ENCODE assay signal across 10 cellular contexts in genomic region chr3:138890555-138891187, GRCh38. TPM values are rescaled to one million over a fixed set of nuclear protein-coding genes. Genes with fewer than 3 reads are reported as not detected.
A peak's percentile ranks its signal among the peaks of the same experiment; 100 is the strongest.
DNase-seq lines count a peak whose midpoint lies in the region; ATAC-seq and TF ChIP-seq lines count a peak whose summit lies in the region.
"Had no signal": no experiment of that assay in that cellular context is flagged by ENCODE, and none has a peak within 500 bp of the region (broad histone marks: within the 10 kb centered on the region; RNA-seq: fewer than 3 reads in every experiment).

No MANE protein-coding gene starts in this region.

- no peaks in the 10 kb centered on the region for H3K27me3 ChIP-seq in mammary epithelial cell (ENCODE audit: insufficient read depth, low read length)

- intact Hi-C loops in activated B cell treated with CpG ODN at 0.5 μM for 24 hours (cut with micrococcal nuclease) (loop anchor here (1.0 to 2.0 kb wide), 2 partner anchors 56 to 296 kb away; partner anchors contain the start of genes CEP70 and PIK3CB), mammary epithelial cell (cut with micrococcal nuclease) (no loop called here), Calu3 (cut with micrococcal nuclease; ENCODE audit: unreplicated experiment) (no loop called here)

- H3K4me1 Mint-ChIP-seq in activated B cell treated with CpG ODN at 0.5 μM for 24 hours, result peaks cover 12% of the 10 kb centered on the region
- peaks cover 12% of the 10 kb centered on the region for H3K4me1 Mint-ChIP-seq in Calu3 (ENCODE audit: low read depth, unreplicated experiment)

- POLR2A ChIA-PET in activated B cell treated with CpG ODN at 0.5 μM for 24 hours (lab: Charles Lee), result interaction anchor here (0.6 to 0.8 kb wide), 2 partner anchors 14 to 25 kb away, joined by 6 to 9 read pairs; no protein-coding TSS in a partner anchor

- DNase-seq in CD1c-positive myeloid dendritic cell (ENCODE audit: extremely low spot score) (peak; percentile 90), activated B cell treated with CpG ODN at 0.5 μM for 24 hours (no peak), NCI-H1105 treated with DMSO at 0.1 percent for 48 hours (lab: John Stamatoyannopoulos, UW) (no peak), NCI-H510A (lab: John Stamatoyannopoulos, UW) (no peak), mammary epithelial cell (no peak), Calu3 (no peak)
- DNase-seq: NCI-H1694 treated with DMSO at 0.1 percent for 48 hours had no signal

- no TSS peak for BruUV-seq in mammary epithelial cell (replicated peaks; lab: Mats Ljungman, UMichigan)
- BruUV-seq in Calu3 (replicated peaks; lab: Mats Ljungman, UMichigan), result no TSS peak

- ATAC-seq in GM21381 (IDR thresholded peaks at IDR 0.05; ENCODE audit: unreplicated experiment), result peak; percentile 77
- ATAC-seq in HG03469 (IDR thresholded peaks at IDR 0.05; ENCODE audit: unreplicated experiment), result peak; percentile 71
- ATAC-seq in activated B cell treated with CpG ODN at 0.5 μM for 24 hours (ENCODE audit: low read depth), result peak; percentile 82

- dilution Hi-C loops in mammary epithelial cell (cut with HindIII; ENCODE audit: low sequenced_read_pairs), result no loop called here

- no peak overlapping the region for H3K27ac ChIP-seq in mammary epithelial cell (ENCODE audit: insufficient read depth, low read depth, low read length)

- H2AFZ ChIP-seq in mammary epithelial cell (ENCODE audit: low read depth, low read length), result no peak overlapping the region

- H3K9me3 ChIP-seq in mammary epithelial cell (replicated peaks; ENCODE audit: insufficient read depth, low read length), result no peaks in the 10 kb centered on the region

- H3K36me3 Mint-ChIP-seq in activated B cell treated with CpG ODN at 0.5 μM for 24 hours (ENCODE audit: low read depth), result no peaks in the 10 kb centered on the region
- H3K36me3 Mint-ChIP-seq in Calu3 (ENCODE audit: insufficient read depth, unreplicated experiment), result no peaks in the 10 kb centered on the region

- H3K27me3 Mint-ChIP-seq in activated B cell treated with CpG ODN at 0.5 μM for 24 hours, result no peaks in the 10 kb centered on the region
- H3K27me3 Mint-ChIP-seq in Calu3 (ENCODE audit: unreplicated experiment), result no peaks in the 10 kb centered on the region

- no peak overlapping the region for H3K4me3 ChIP-seq in mammary epithelial cell (replicated peaks in 1 of 3; ENCODE audit: insufficient read depth in 1 of 3, low read depth in 2 of 3, low read length in 3 of 3)

- H3K4me3 Mint-ChIP-seq in activated B cell treated with CpG ODN at 0.5 μM for 24 hours, result peak overlapping the region; percentile 13
- no peak overlapping the region for H3K4me3 Mint-ChIP-seq in Calu3 (ENCODE audit: low read depth, unreplicated experiment)
- H3K4me3 Mint-ChIP-seq: T-helper 1 cell treated with Interleukin-12 subunit alpha and Interleukin-12 subunit beta and Interleukin-4 antibody, amounts not matched to agents 30 μg/mL and 1 μg/mL, for 36 hours had no signal

- H3K36me3 ChIP-seq in mammary epithelial cell (ENCODE audit: insufficient read depth, low read length), result no peaks in the 10 kb centered on the region

- in situ Hi-C loops in mammary epithelial cell (cut with MboI; ENCODE audit: low sequenced_read_pairs in 2 of 2), result no loop called here

- 96% methylated on average over 6 of the region's 9 CpGs for WGBS in mammary epithelial cell (ENCODE audit: low coverage, missing lambda C conversion rate)

- H3K9me3 Mint-ChIP-seq in activated B cell treated with CpG ODN at 0.5 μM for 24 hours (no peaks in the 10 kb centered on the region), Calu3 (ENCODE audit: low read depth, unreplicated experiment) (no peaks in the 10 kb centered on the region)
- H3K9me3 Mint-ChIP-seq: T-helper 1 cell treated with Interleukin-12 subunit alpha and Interleukin-12 subunit beta and Interleukin-4 antibody, amounts not matched to agents 30 μg/mL and 1 μg/mL, for 36 hours had no signal

- no peaks in the 10 kb centered on the region for H3K4me1 ChIP-seq in mammary epithelial cell (ENCODE audit: insufficient read depth, low read length)

- H3K27ac Mint-ChIP-seq in activated B cell treated with CpG ODN at 0.5 μM for 24 hours (peak overlapping the region; percentile 66), Calu3 (ENCODE audit: unreplicated experiment) (no peak overlapping the region)
- H3K27ac Mint-ChIP-seq: T-helper 1 cell treated with Interleukin-12 subunit alpha and Interleukin-12 subunit beta and Interleukin-4 antibody, amounts not matched to agents 30 μg/mL and 1 μg/mL, for 36 hours had no signal

- H3K79me2 ChIP-seq in mammary epithelial cell (ENCODE audit: insufficient read depth, low read length), result no peaks in the 10 kb centered on the region

- no peak overlapping the region for H3K4me2 ChIP-seq in mammary epithelial cell (ENCODE audit: insufficient read depth, low read depth, low read length)

- no peaks in the 10 kb centered on the region for H4K20me1 ChIP-seq in mammary epithelial cell (ENCODE audit: insufficient read depth, low read length)

- no peak for TF ChIP-seq CTCF in activated B cell treated with CpG ODN at 0.5 μM for 24 hours (IDR thresholded peaks at IDR 0.05)
- TF ChIP-seq CTCF in mammary epithelial cell (conservative IDR thresholded peaks at IDR 0.05 in 1 of 2, IDR thresholded peaks at IDR 0.05 in 1 of 2; ENCODE audit: extremely low read depth in 1 of 2, insufficient read depth in 1 of 2, low read depth in 1 of 2, low read length in 2 of 2), result no peak
- no peak for TF ChIP-seq CTCF in Calu3 (IDR thresholded peaks at IDR 0.05; ENCODE audit: unreplicated experiment)

- no peak overlapping the region for H3K9ac ChIP-seq in mammary epithelial cell (ENCODE audit: insufficient read depth, low read length)

- CTCF ChIA-PET in activated B cell treated with CpG ODN at 0.5 μM for 24 hours (lab: Charles Lee) (interaction anchor here (1.0 kb wide), 1 partner anchor 25 kb away, joined by 6 read pairs; no protein-coding TSS in a partner anchor), mammary epithelial cell (lab: Charles Lee; ENCODE audit: low non-redundant PET) (no interaction called here), Calu3 (lab: Charles Lee) (interaction anchor here (0.5 to 1.5 kb wide), 2 partner anchors 10 to 25 kb away, joined by 6 to 13 read pairs; no protein-coding TSS in a partner anchor)

RNA-seq across cellular contexts. Expression of gene PIK3CB, which starts 55.9 kb away (rescaled TPM):
- total RNA-seq in activated B cell treated with CpG ODN at 0.5 μM for 24 hours (19.9 and 21.9 TPM in 2 replicates), mammary epithelial cell (10 to 100 TPM; 14.5 to 27.2 TPM), Calu3 (2022) (52.6 and 59.3 TPM in 2 replicates)
- polyA plus RNA-seq in mammary epithelial cell, result 12.4 TPM
- 34.1 TPM for polyA minus RNA-seq in mammary epithelial cell

RNA-seq across cellular contexts. Expression of gene FOXL2, which starts 56.3 kb away (rescaled TPM):
- total RNA-seq in activated B cell treated with CpG ODN at 0.5 μM for 24 hours, result not detected in 2 replicates
- 1 to 10 TPM in 1 of 2 donors, under 1 TPM in 1; 0.64 to 1.5 TPM for total RNA-seq in mammary epithelial cell
- 0.48 TPM for polyA plus RNA-seq in mammary epithelial cell
- not detected for polyA minus RNA-seq in mammary epithelial cell
- total RNA-seq in Calu3 (2022), result 0.42 and 0.86 TPM in 2 replicates

RNA-seq across cellular contexts. Expression of gene FOXL2NB, which starts 56.3 kb away (rescaled TPM):
- total RNA-seq in activated B cell treated with CpG ODN at 0.5 μM for 24 hours, result not detected in 2 replicates
- under 1 TPM; 0.42 to 0.50 TPM for total RNA-seq in mammary epithelial cell
- polyA plus RNA-seq in mammary epithelial cell, result 0.09 TPM
- polyA minus RNA-seq in mammary epithelial cell, result not detected
- total RNA-seq in Calu3 (2022), result 0.35 and 0.51 TPM in 2 replicates
